In genomic region chr9:125515281-125515680, GRCh38 we compare ENCODE assay signal across 2 cellular contexts.
TF ChIP-seq lines count a peak whose summit lies in the region.

No MANE protein-coding gene starts in this region.

TF ChIP-seq in GM23338, 12 proteins besides CTCF, POLR2A, EP300 and RAD21:
- TF ChIP-seq ETS1 (IDR thresholded peaks at IDR 0.05) (no peak), ZNF114 (CRISPR knock-in tag; IDR thresholded peaks at IDR 0.05) (no peak), NANOG (IDR thresholded peaks at IDR 0.05; ENCODE audit: borderline replicate concordance) (no peak), STAT1 (IDR thresholded peaks at IDR 0.05; ENCODE audit: unreplicated experiment) (no peak)

TF ChIP-seq in SK-N-SH, 30 proteins besides CTCF, POLR2A, EP300 and RAD21 (continued from another document):
- TF ChIP-seq ZBTB33 (IDR thresholded peaks at IDR 0.05; ENCODE audit: borderline replicate concordance, low read depth) (no peak), SMC3 (IDR thresholded peaks at IDR 0.05; ENCODE audit: low read depth, low read length) (no peak), GATA2 (CRISPR knock-in tag; IDR thresholded peaks at IDR 0.05) (no peak), YY1 (IDR thresholded peaks at IDR 0.05; ENCODE audit: low read depth) (no peak), RCOR1 (IDR thresholded peaks at IDR 0.05; ENCODE audit: low read length) (no peak), CHD2 (IDR thresholded peaks at IDR 0.05; ENCODE audit: low read length, partially characterized antibody) (no peak), FOSL2 (IDR thresholded peaks at IDR 0.05; ENCODE audit: borderline replicate concordance, low read depth) (no peak), RXRA (IDR thresholded peaks at IDR 0.05; ENCODE audit: borderline replicate concordance, low read depth) (no peak), REST (IDR thresholded peaks at IDR 0.05; ENCODE audit: low read depth, low read length) (no peak), POLR2AphosphoS5 (IDR thresholded peaks at IDR 0.05; ENCODE audit: low read depth, low read length) (no peak), ELF1 (IDR thresholded peaks at IDR 0.05) (no peak), SIN3A (IDR thresholded peaks at IDR 0.05; ENCODE audit: borderline replicate concordance, low read depth, low read length) (no peak), TEAD4 (IDR thresholded peaks at IDR 0.05; ENCODE audit: borderline replicate concordance, insufficient read depth) (no peak), TCF12 (IDR thresholded peaks at IDR 0.05) (no peak), NRF1 (IDR thresholded peaks at IDR 0.05; ENCODE audit: low read depth, low read length) (no peak), FOXM1 (IDR thresholded peaks at IDR 0.05; ENCODE audit: low read depth) (no peak)
- TF ChIP-seq, protein P1, sequence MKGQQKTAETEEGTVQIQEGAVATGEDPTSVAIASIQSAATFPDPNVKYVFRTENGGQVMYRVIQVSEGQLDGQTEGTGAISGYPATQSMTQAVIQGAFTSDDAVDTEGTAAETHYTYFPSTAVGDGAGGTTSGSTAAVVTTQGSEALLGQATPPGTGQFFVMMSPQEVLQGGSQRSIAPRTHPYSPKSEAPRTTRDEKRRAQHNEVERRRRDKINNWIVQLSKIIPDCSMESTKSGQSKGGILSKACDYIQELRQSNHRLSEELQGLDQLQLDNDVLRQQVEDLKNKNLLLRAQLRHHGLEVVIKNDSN (IDR thresholded peaks at IDR 0.05; ENCODE audit: borderline replicate concordance, low read depth), result no peak
TF ChIP-seq in SK-N-SH: peak in this region for 0.
